In genomic region chr14:19268047-19268627, GRCh38 we compare ENCODE assay signal across 6 cellular contexts.
A peak's percentile ranks its signal among the peaks of the same experiment; 100 is the strongest.
DNase-seq lines count a peak whose midpoint lies in the region; ATAC-seq, FAIRE-seq and TF ChIP-seq lines count a peak whose summit lies in the region.
"Not testable (repeated sequence)": the region's sequence is repeated elsewhere in the genome, so short reads cannot be mapped to it uniquely, and the experiment has no call there.

No MANE protein-coding gene starts in this region.

- not testable (repeated sequence) for TF ChIP-seq CTCF in A549 (IDR thresholded peaks at IDR 0.05); gastroesophageal sphincter (IDR thresholded peaks at IDR 0.05); lower lobe of right lung (IDR thresholded peaks at IDR 0.05); upper lobe of left lung (IDR thresholded peaks at IDR 0.05)

- not testable (repeated sequence) for H3K27me3 ChIP-seq in gastroesophageal sphincter; lower lobe of right lung (ENCODE audit: low read depth); upper lobe of left lung; aorta (ENCODE audit: control insufficient read depth in 1 of 2, insufficient read depth in 2 of 2, low read length in 1 of 2)

- 79% methylated on average over 6 of the region's 21 CpGs for WGBS in A549 (ENCODE audit: missing lambda C conversion rate)
- WGBS in gastroesophageal sphincter (ENCODE audit: low coverage in 1 of 2), 2 donors, result no CpG with 5 or more reads among the region's 21 CpGs
- 83% methylated on average over 3 of the region's 21 CpGs; no CpG with 5 or more reads in 1 of the 2 donors for WGBS in upper lobe of left lung, 2 donors
- WGBS in aorta, 2 donors, result 80% methylated on average over 1 of the region's 21 CpGs; no CpG with 5 or more reads in 1 of the 2 donors

- CTCF ChIA-PET in A549 (lab: Yijun Ruan, JAX), result not testable (repeated sequence)

- H3K27ac ChIP-seq in A549; gastroesophageal sphincter; lower lobe of right lung; upper lobe of left lung; aorta (ENCODE audit: low read depth in 1 of 2, low read length in 2 of 2): not testable (repeated sequence)

- H3K4me3 ChIP-seq in A549; gastroesophageal sphincter; lower lobe of right lung; upper lobe of left lung; aorta (ENCODE audit: low read length in 2 of 2): not testable (repeated sequence)

- TF ChIP-seq POLR2A in A549 (IDR thresholded peaks at IDR 0.05; ENCODE audit: low read length); gastroesophageal sphincter (IDR thresholded peaks at IDR 0.05); upper lobe of left lung (IDR thresholded peaks at IDR 0.05): not testable (repeated sequence)

- H3K4me3 Mint-ChIP-seq in stimulated activated memory B cell treated with anti-CD40 and anti-IgM and Interleukin-4, amounts not matched to agents 10 μg/mL and 1 μg/mL and 100 μg/mL, for 72 hours, result not testable (repeated sequence)

- not testable (repeated sequence) for H3K27me3 Mint-ChIP-seq in stimulated activated memory B cell treated with anti-CD40 and anti-IgM and Interleukin-4, amounts not matched to agents 10 μg/mL and 1 μg/mL and 100 μg/mL, for 72 hours

- ATAC-seq in A549 (peak; percentile 28 to 58; a peak in 2 of 6 replicates), gastroesophageal sphincter (peak; percentile 19), lower lobe of right lung (peak; percentile 44 to 66), upper lobe of left lung (ENCODE audit: low FRiP score in 2 of 2) (peak; percentile 47 to 81), aorta (ENCODE audit: low FRiP score) (peak; percentile 54)
- peak; percentile 45 for ATAC-seq in stimulated activated memory B cell treated with anti-CD40 and anti-IgM and Interleukin-4, amounts not matched to agents 10 μg/mL and 1 μg/mL and 100 μg/mL, for 72 hours

- not testable (repeated sequence) for H3K36me3 Mint-ChIP-seq in stimulated activated memory B cell treated with anti-CD40 and anti-IgM and Interleukin-4, amounts not matched to agents 10 μg/mL and 1 μg/mL and 100 μg/mL, for 72 hours

- FAIRE-seq in A549 (lab: Jason Lieb, UNC), result not testable (repeated sequence)

- not testable (repeated sequence) for H3K4me1 Mint-ChIP-seq in stimulated activated memory B cell treated with anti-CD40 and anti-IgM and Interleukin-4, amounts not matched to agents 10 μg/mL and 1 μg/mL and 100 μg/mL, for 72 hours

- H3K4me2 ChIP-seq in A549, result not testable (repeated sequence)

- POLR2A ChIA-PET in A549 (lab: Yijun Ruan, JAX), result not testable (repeated sequence)

- not testable (repeated sequence) for TF ChIP-seq EP300 in A549 (IDR thresholded peaks at IDR 0.05); gastroesophageal sphincter (IDR thresholded peaks at IDR 0.05); upper lobe of left lung (IDR thresholded peaks at IDR 0.05)

- not testable (repeated sequence) for H3K9me3 Mint-ChIP-seq in stimulated activated memory B cell treated with anti-CD40 and anti-IgM and Interleukin-4, amounts not matched to agents 10 μg/mL and 1 μg/mL and 100 μg/mL, for 72 hours

- not testable (repeated sequence) for H3K27ac Mint-ChIP-seq in stimulated activated memory B cell treated with anti-CD40 and anti-IgM and Interleukin-4, amounts not matched to agents 10 μg/mL and 1 μg/mL and 100 μg/mL, for 72 hours

- intact Hi-C loops in lower lobe of right lung (cut with DNase I); aorta (cut with DNase I): not testable (repeated sequence)

- not testable (repeated sequence) for DNase-seq in A549 (ENCODE audit: low read depth in 1 of 2, low spot score in 1 of 2); lower lobe of right lung; upper lobe of left lung; aorta

- not testable (repeated sequence) for H3K9me3 ChIP-seq in A549; gastroesophageal sphincter; lower lobe of right lung; upper lobe of left lung; aorta (ENCODE audit: control insufficient read depth, low read length)

- TF ChIP-seq RAD21 in A549 (conservative IDR thresholded peaks at IDR 0.05 in 1 of 2, IDR thresholded peaks at IDR 0.05 in 1 of 2), result not testable (repeated sequence)

- not testable (repeated sequence) for H3K36me3 ChIP-seq in gastroesophageal sphincter; lower lobe of right lung; upper lobe of left lung; aorta (ENCODE audit: control insufficient read depth in 1 of 2, insufficient read depth in 2 of 2, low read length in 1 of 2)

- not testable (repeated sequence) for H3K4me1 ChIP-seq in A549; gastroesophageal sphincter; lower lobe of right lung; upper lobe of left lung; aorta (ENCODE audit: control insufficient read depth in 1 of 2, insufficient read depth in 2 of 2, low read length in 2 of 2)
